Comparison of ENCODE assay signal across 1 cellular context in genomic region chr17:58352018-58352842, GRCh38.
A peak's percentile ranks its signal among the peaks of the same experiment; 100 is the strongest.
TF ChIP-seq lines count a peak whose summit lies in the region.

Gene SUPT4H1 (minus strand): TSS chr17:58352201. CDS start chr17:58352135, 66 bp downstream.

TF ChIP-seq in HEK293, 187 proteins besides CTCF, POLR2A, EP300 and RAD21 (continued from another document and continues in another):
- TF ChIP-seq ZSCAN30 (tag by site-specific recombination; IDR thresholded peaks at IDR 0.05) (peak; percentile 91), TRIM28 (IDR thresholded peaks at IDR 0.05; ENCODE audit: borderline replicate concordance, low read length) (peak; percentile 60; the same call in 1 of the 2 replicates), ZNF138 (tag by site-specific recombination; IDR thresholded peaks at IDR 0.05; ENCODE audit: borderline replicate concordance) (no peak), ZNF449 (tag by site-specific recombination; IDR thresholded peaks at IDR 0.05) (peak; percentile 67; the same call in 1 of the 2 replicates), KLF1 (tag by site-specific recombination; IDR thresholded peaks at IDR 0.05) (peak; percentile 69), ZNF747 (tag by site-specific recombination; IDR thresholded peaks at IDR 0.05) (no peak), ZNF426 (tag by site-specific recombination; IDR thresholded peaks at IDR 0.05) (no peak), ZBTB7A (tag by site-specific recombination; IDR thresholded peaks at IDR 0.05; ENCODE audit: low read depth) (no peak), ZNF654 (tag by site-specific recombination; IDR thresholded peaks at IDR 0.05; ENCODE audit: low read depth) (no peak), ZNF76 (tag by site-specific recombination; IDR thresholded peaks at IDR 0.05; ENCODE audit: borderline replicate concordance, low read depth) (peak; percentile 93), ZNF561 (tag by site-specific recombination; IDR thresholded peaks at IDR 0.05; ENCODE audit: borderline replicate concordance) (peak; percentile 89), YY2 (tag by site-specific recombination; IDR thresholded peaks at IDR 0.05) (0 out of 2 replicates have a peak, but pooled peaks have one; percentile 27), INSM2 (tag by site-specific recombination; IDR thresholded peaks at IDR 0.05) (peak; percentile 66), ZNF629 (tag by site-specific recombination; IDR thresholded peaks at IDR 0.05) (peak; percentile 64), ZNF184 (tag by site-specific recombination; IDR thresholded peaks at IDR 0.05) (peak; percentile 49; the same call in 1 of the 2 replicates), ZFHX2 (tag by site-specific recombination; conservative IDR thresholded peaks at IDR 0.05) (peak; percentile 59), ZBTB20 (tag by site-specific recombination; IDR thresholded peaks at IDR 0.05) (peak; percentile 36; the same call in 1 of the 2 replicates), GLIS2 (tag by site-specific recombination; IDR thresholded peaks at IDR 0.05) (peak; percentile 47; the same call in 1 of the 2 replicates), ZNF692 (tag by site-specific recombination; IDR thresholded peaks at IDR 0.05) (0 out of 2 replicates have a peak, but pooled peaks have one; percentile 18), PATZ1 (tag by site-specific recombination; IDR thresholded peaks at IDR 0.05) (peak; percentile 94), ZNF518A (tag by site-specific recombination; conservative IDR thresholded peaks at IDR 0.05; ENCODE audit: low read depth) (peak; percentile 100), ZNF433 (tag by site-specific recombination; IDR thresholded peaks at IDR 0.05; ENCODE audit: low read depth) (no peak), ZNF580 (tag by site-specific recombination; IDR thresholded peaks at IDR 0.05) (peak; percentile 96), ZNF202 (tag by site-specific recombination; IDR thresholded peaks at IDR 0.05; ENCODE audit: borderline replicate concordance) (no peak), ZIC2 (tag by site-specific recombination; IDR thresholded peaks at IDR 0.05) (peak; percentile 41), GFI1B (tag by site-specific recombination; IDR thresholded peaks at IDR 0.05) (no peak; the same call in 1 of the 2 replicates), ZBTB26 (tag by site-specific recombination; optimal IDR thresholded peaks at IDR 0.05) (peak; percentile 50), ZNF530 (tag by site-specific recombination; IDR thresholded peaks at IDR 0.05; ENCODE audit: low read depth) (no peak), ZNF324 (tag by site-specific recombination; IDR thresholded peaks at IDR 0.05) (no peak)
- TF ChIP-seq, protein P1, sequence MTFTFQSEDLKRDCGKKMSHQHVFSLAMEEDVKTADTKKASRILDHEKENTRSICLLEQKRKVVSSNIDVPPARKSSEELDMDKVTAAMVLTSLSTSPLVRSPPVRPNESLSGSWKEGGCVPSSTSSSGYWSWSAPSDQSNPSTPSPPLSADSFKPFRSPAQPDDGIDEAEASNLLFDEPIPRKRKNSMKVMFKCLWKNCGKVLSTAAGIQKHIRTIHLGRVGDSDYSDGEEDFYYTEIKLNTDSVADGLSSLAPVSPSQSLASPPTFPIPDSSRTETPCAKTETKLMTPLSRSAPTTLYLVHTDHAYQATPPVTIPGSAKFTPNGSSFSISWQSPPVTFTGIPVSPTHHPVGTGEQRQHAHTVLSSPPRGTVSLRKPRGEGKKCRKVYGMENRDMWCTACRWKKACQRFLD (tag by site-specific recombination; IDR thresholded peaks at IDR 0.05): no peak
- TF ChIP-seq, protein P2, sequence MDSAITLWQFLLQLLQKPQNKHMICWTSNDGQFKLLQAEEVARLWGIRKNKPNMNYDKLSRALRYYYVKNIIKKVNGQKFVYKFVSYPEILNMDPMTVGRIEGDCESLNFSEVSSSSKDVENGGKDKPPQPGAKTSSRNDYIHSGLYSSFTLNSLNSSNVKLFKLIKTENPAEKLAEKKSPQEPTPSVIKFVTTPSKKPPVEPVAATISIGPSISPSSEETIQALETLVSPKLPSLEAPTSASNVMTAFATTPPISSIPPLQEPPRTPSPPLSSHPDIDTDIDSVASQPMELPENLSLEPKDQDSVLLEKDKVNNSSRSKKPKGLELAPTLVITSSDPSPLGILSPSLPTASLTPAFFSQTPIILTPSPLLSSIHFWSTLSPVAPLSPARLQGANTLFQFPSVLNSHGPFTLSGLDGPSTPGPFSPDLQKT (IDR thresholded peaks at IDR 0.05; ENCODE audit: borderline replicate concordance, low read depth, low read length): peak; percentile 69; the same call in 1 of the 2 replicates
- TF ChIP-seq, protein P3, sequence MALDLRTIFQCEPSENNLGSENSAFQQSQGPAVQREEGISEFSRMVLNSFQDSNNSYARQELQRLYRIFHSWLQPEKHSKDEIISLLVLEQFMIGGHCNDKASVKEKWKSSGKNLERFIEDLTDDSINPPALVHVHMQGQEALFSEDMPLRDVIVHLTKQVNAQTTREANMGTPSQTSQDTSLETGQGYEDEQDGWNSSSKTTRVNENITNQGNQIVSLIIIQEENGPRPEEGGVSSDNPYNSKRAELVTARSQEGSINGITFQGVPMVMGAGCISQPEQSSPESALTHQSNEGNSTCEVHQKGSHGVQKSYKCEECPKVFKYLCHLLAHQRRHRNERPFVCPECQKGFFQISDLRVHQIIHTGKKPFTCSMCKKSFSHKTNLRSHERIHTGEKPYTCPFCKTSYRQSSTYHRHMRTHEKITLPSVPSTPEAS (tag by site-specific recombination; IDR thresholded peaks at IDR 0.05): no peak
- TF ChIP-seq, protein P4, sequence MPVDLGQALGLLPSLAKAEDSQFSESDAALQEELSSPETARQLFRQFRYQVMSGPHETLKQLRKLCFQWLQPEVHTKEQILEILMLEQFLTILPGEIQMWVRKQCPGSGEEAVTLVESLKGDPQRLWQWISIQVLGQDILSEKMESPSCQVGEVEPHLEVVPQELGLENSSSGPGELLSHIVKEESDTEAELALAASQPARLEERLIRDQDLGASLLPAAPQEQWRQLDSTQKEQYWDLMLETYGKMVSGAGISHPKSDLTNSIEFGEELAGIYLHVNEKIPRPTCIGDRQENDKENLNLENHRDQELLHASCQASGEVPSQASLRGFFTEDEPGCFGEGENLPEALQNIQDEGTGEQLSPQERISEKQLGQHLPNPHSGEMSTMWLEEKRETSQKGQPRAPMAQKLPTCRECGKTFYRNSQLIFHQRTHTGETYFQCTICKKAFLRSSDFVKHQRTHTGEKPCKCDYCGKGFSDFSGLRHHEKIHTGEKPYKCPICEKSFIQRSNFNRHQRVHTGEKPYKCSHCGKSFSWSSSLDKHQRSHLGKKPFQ (tag by site-specific recombination; IDR thresholded peaks at IDR 0.05): no peak
- TF ChIP-seq, protein P5, sequence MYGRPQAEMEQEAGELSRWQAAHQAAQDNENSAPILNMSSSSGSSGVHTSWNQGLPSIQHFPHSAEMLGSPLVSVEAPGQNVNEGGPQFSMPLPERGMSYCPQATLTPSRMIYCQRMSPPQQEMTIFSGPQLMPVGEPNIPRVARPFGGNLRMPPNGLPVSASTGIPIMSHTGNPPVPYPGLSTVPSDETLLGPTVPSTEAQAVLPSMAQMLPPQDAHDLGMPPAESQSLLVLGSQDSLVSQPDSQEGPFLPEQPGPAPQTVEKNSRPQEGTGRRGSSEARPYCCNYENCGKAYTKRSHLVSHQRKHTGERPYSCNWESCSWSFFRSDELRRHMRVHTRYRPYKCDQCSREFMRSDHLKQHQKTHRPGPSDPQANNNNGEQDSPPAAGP (tag by site-specific recombination; IDR thresholded peaks at IDR 0.05): 0 out of 2 replicates have a peak, but pooled peaks have one; percentile 32
